In genomic region chr2:116922414-116922813, GRCh38 we compare ENCODE assay signal across 23 cellular contexts.
DNase-seq lines count a peak whose midpoint lies in the region; ATAC-seq, FAIRE-seq and TF ChIP-seq lines count a peak whose summit lies in the region.
"Had no signal": no experiment of that assay in that cellular context is flagged by ENCODE, and none has a peak within 500 bp of the region (broad histone marks: within the 10 kb centered on the region; RNA-seq: fewer than 3 reads in every experiment).

No MANE protein-coding gene starts in this region.

- H3K9me3 Mint-ChIP-seq in endothelial cell (ENCODE audit: unreplicated experiment), result no peaks in the 10 kb centered on the region

- intact Hi-C loops in left colon (cut with DNase I, micrococcal nuclease), result no loop called here

- no peaks in the 10 kb centered on the region for H3K27me3 Mint-ChIP-seq in endothelial cell (ENCODE audit: unreplicated experiment)
- H3K27me3 Mint-ChIP-seq: B cell; CD4-positive, alpha-beta T cell had no signal

- H3K4me1 Mint-ChIP-seq in endothelial cell (ENCODE audit: unreplicated experiment), result peaks cover 33% of the 10 kb centered on the region
- H3K4me1 Mint-ChIP-seq: B cell had no signal

- no peak overlapping the region for H3K27ac ChIP-seq in small intestine (ENCODE audit: low read depth in 1 of 2, low read length in 1 of 2)
- H3K27ac ChIP-seq: 22Rv1; A549; BLaER1 treated with 17β-estradiol and CSF1 and Interleukin-3, amounts not matched to agents 10 nM and 100 nM; C4-2B had no signal

- no peak for TF ChIP-seq CTCF in endothelial cell (IDR thresholded peaks at IDR 0.05; ENCODE audit: unreplicated experiment)

- H3K27ac Mint-ChIP-seq in endothelial cell (ENCODE audit: unreplicated experiment), result no peak overlapping the region
- H3K27ac Mint-ChIP-seq: B cell; CD4-positive, alpha-beta T cell; CD8-positive, alpha-beta T cell had no signal

- no peaks in the 10 kb centered on the region for H3K36me3 ChIP-seq in small intestine (ENCODE audit: control insufficient read depth in 2 of 2, insufficient read depth in 2 of 2, low read length in 2 of 2)
- H3K36me3 ChIP-seq: BLaER1 treated with 17β-estradiol and CSF1 and Interleukin-3, amounts not matched to agents 10 nM and 100 nM had no signal

- FAIRE-seq in small intestine (lab: Jason Lieb, UNC), result no peak
- FAIRE-seq: A549, D721Med, G401.6, GM12891, GM19239 had no signal

- WGBS in small intestine, 3 donors, result 6 to 45% (median 18%) methylated on average over 2 of the region's 2 CpGs

- no peak overlapping the region for H3K4me3 ChIP-seq in small intestine (ENCODE audit: low read depth in 1 of 2, low read length in 2 of 2)
- H3K4me3 ChIP-seq: A549; BLaER1 treated with 17β-estradiol and CSF1 and Interleukin-3, amounts not matched to agents 10 nM and 100 nM had no signal

- peak; percentile 7 for DNase-seq in LoVo (ENCODE audit: low spot score)
- DNase-seq in SW480 (ENCODE audit: low spot score), result peak; percentile 2
- DNase-seq in left colon, result no peak
- DNase-seq in small intestine, result peak; percentile 73
- DNase-seq in endothelial cell (ENCODE audit: low spot score), result no peak
- no peak for DNase-seq in kidney tubule cell (ENCODE audit: low spot score)
- DNase-seq in germinal center (ENCODE audit: low spot score), result no peak
- DNase-seq: AML-193; Caco-2; Calu3; CD4-positive, alpha-beta T cell; CD8-positive, alpha-beta T cell; DMS79 treated with DMSO at 0.1 percent for 48 hours; GF-D8 had no signal

- peaks cover 1% of the 10 kb centered on the region for H3K9me3 ChIP-seq in small intestine (ENCODE audit: control insufficient read depth, low read depth)
- H3K9me3 ChIP-seq: A549; BLaER1 treated with 17β-estradiol and CSF1 and Interleukin-3, amounts not matched to agents 10 nM and 100 nM; Caco-2 had no signal

- H3K4me3 Mint-ChIP-seq in endothelial cell (ENCODE audit: unreplicated experiment), result no peak overlapping the region
- H3K4me3 Mint-ChIP-seq: B cell; CD4-positive, alpha-beta T cell; CD8-positive, alpha-beta T cell had no signal

- H3K36me3 Mint-ChIP-seq in endothelial cell (ENCODE audit: low read depth, unreplicated experiment), result no peaks in the 10 kb centered on the region
- H3K36me3 Mint-ChIP-seq: CD8-positive, alpha-beta T cell had no signal

- peak; percentile 83 for ATAC-seq in left colon
- ATAC-seq: A549; CD8-positive, alpha-beta T cell had no signal

- H3K27me3 ChIP-seq in small intestine (ENCODE audit: control insufficient read depth in 2 of 2, insufficient read depth in 2 of 2, low read length in 2 of 2), result no peaks in the 10 kb centered on the region
- H3K27me3 ChIP-seq: BLaER1 treated with 17β-estradiol and CSF1 and Interleukin-3, amounts not matched to agents 10 nM and 100 nM had no signal

- peaks cover 7 to 8% of the 10 kb centered on the region in 2 donors for H3K4me1 ChIP-seq in small intestine (ENCODE audit: control insufficient read depth in 2 of 2, insufficient read depth in 1 of 2, low read depth in 1 of 2, low read length in 1 of 2)
- H3K4me1 ChIP-seq: A549; BLaER1 treated with 17β-estradiol and CSF1 and Interleukin-3, amounts not matched to agents 10 nM and 100 nM had no signal

Comparison
In these comparisons a context has a peak if more than half of its experiments do, and no peak if none do; other contexts are left out.
1. DNase-seq: peak in LoVo (single experiment), SW480 (single experiment) and small intestine (single experiment); none in left colon (0 of 2), endothelial cell (single experiment), kidney tubule cell (single experiment) and germinal center (single experiment).